ENCODE assay signal across 1 cellular context in the genomic region with DNA sequence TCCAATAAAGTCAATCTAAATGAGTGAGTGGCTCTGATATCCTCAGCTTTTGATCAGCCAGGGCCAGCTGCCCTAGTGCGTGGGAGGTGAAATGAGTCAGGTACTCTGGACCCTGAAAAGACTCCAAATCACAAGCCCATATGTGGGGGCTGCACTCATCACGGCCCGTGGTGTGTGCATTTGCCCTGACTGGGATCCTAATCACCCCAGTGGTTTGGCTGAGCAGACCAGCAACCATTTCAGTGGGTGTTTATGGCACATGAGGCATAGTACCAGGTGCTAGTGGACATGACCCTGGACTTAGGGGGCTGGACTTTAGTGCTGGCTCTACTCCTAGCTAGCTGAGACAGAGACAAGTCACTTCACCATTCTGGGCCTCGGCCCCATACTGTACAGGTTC.
A peak's percentile ranks its signal among the peaks of the same experiment; 100 is the strongest.
TF ChIP-seq lines count a peak whose summit lies in the region.

No MANE protein-coding gene starts in this region.

TF ChIP-seq in IMR-90, 13 proteins besides CTCF, POLR2A, EP300 and RAD21:
- TF ChIP-seq, protein P1, sequence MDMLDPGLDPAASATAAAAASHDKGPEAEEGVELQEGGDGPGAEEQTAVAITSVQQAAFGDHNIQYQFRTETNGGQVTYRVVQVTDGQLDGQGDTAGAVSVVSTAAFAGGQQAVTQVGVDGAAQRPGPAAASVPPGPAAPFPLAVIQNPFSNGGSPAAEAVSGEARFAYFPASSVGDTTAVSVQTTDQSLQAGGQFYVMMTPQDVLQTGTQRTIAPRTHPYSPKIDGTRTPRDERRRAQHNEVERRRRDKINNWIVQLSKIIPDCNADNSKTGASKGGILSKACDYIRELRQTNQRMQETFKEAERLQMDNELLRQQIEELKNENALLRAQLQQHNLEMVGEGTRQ (IDR thresholded peaks at IDR 0.05; ENCODE audit: low read depth, low read length) = no peak
- TF ChIP-seq CHD1 (IDR thresholded peaks at IDR 0.05; ENCODE audit: low read depth, low read length) (no peak), BHLHE40 (IDR thresholded peaks at IDR 0.05; ENCODE audit: low read depth, low read length) (0 out of 2 replicates have a peak, but pooled peaks have one; percentile 18)
